1 cellular context compared by ENCODE assay signal in the genomic region with DNA sequence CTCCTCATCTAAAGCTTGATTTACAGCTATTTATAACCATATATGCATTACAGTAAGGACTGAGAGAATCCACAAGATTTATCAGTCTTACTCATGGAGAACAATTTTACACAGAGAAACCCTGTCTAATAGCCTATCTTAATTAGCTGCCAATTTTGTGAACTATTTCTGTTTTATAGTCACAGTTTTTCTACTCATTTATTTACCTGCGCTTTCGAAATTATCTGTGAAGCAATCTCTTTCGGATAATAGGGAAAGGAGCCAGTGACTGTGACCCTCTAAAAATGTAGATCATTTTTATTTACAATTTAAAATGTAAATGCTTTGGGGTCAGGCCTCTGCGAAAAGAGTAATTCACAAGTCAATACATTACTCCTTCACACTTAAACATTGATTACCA.
TF ChIP-seq lines count a peak whose summit lies in the region.

No MANE protein-coding gene starts in this region.

TF ChIP-seq in HepG2, 621 proteins besides CTCF, POLR2A, EP300 and RAD21:
- TF ChIP-seq, protein P1, sequence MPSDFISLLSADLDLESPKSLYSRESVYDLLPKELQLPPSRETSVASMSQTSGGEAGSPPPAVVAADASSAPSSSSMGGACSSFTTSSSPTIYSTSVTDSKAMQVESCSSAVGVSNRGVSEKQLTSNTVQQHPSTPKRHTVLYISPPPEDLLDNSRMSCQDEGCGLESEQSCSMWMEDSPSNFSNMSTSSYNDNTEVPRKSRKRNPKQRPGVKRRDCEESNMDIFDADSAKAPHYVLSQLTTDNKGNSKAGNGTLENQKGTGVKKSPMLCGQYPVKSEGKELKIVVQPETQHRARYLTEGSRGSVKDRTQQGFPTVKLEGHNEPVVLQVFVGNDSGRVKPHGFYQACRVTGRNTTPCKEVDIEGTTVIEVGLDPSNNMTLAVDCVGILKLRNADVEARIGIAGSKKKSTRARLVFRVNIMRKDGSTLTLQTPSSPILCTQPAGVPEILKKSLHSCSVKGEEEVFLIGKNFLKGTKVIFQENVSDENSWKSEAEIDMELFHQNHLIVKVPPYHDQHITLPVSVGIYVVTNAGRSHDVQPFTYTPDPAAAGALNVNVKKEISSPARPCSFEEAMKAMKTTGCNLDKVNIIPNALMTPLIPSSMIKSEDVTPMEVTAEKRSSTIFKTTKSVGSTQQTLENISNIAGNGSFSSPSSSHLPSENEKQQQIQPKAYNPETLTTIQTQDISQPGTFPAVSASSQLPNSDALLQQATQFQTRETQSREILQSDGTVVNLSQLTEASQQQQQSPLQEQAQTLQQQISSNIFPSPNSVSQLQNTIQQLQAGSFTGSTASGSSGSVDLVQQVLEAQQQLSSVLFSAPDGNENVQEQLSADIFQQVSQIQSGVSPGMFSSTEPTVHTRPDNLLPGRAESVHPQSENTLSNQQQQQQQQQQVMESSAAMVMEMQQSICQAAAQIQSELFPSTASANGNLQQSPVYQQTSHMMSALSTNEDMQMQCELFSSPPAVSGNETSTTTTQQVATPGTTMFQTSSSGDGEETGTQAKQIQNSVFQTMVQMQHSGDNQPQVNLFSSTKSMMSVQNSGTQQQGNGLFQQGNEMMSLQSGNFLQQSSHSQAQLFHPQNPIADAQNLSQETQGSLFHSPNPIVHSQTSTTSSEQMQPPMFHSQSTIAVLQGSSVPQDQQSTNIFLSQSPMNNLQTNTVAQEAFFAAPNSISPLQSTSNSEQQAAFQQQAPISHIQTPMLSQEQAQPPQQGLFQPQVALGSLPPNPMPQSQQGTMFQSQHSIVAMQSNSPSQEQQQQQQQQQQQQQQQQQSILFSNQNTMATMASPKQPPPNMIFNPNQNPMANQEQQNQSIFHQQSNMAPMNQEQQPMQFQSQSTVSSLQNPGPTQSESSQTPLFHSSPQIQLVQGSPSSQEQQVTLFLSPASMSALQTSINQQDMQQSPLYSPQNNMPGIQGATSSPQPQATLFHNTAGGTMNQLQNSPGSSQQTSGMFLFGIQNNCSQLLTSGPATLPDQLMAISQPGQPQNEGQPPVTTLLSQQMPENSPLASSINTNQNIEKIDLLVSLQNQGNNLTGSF (CRISPR knock-in tag; IDR thresholded peaks at IDR 0.05), result no peak
- TF ChIP-seq AGO2 (optimal IDR thresholded peaks at IDR 0.05; ENCODE audit: low read depth, low read length), result no peak
- no peak for TF ChIP-seq FOXA3 (CRISPR knock-in tag; IDR thresholded peaks at IDR 0.05)
- TF ChIP-seq CREB1 (IDR thresholded peaks at IDR 0.05), result no peak
- TF ChIP-seq CREB1 (CRISPR knock-in tag; IDR thresholded peaks at IDR 0.05), result peak; percentile 22; the same call in 1 of the 2 replicates
- TF ChIP-seq ZNF574 (CRISPR knock-in tag; IDR thresholded peaks at IDR 0.05), result no peak
- no peak for TF ChIP-seq MEF2D (CRISPR knock-in tag; IDR thresholded peaks at IDR 0.05)
